ENCODE assay signal across 9 cellular contexts in genomic region chr9:137095664-137096517, GRCh38. TPM values are rescaled to one million over a fixed set of nuclear protein-coding genes. Genes with fewer than 3 reads are reported as not detected.
DNase-seq lines count a peak whose midpoint lies in the region; ATAC-seq, FAIRE-seq and TF ChIP-seq lines count a peak whose summit lies in the region.
"Had no signal": no experiment of that assay in that cellular context is flagged by ENCODE, and none has a peak within 500 bp of the region (broad histone marks: within the 10 kb centered on the region; RNA-seq: fewer than 3 reads in every experiment).

No MANE protein-coding gene starts in this region.

- no peaks in the 10 kb centered on the region for H3K9me3 ChIP-seq in CD8-positive, alpha-beta T cell (ENCODE audit: low read length)
- H3K9me3 ChIP-seq in MM.1S (replicated peaks; ENCODE audit: insufficient read depth, low read length) (no peaks in the 10 kb centered on the region), small intestine (ENCODE audit: control insufficient read depth, low read depth) (no peaks in the 10 kb centered on the region), gastrocnemius medialis (no peaks in the 10 kb centered on the region)
- H3K9me3 ChIP-seq: HAP-1 had no signal

- peak overlapping the region; percentile 57 for H3K4me3 ChIP-seq in CD8-positive, alpha-beta T cell (ENCODE audit: low read depth, low read length)
- H3K4me3 ChIP-seq in MM.1S (ENCODE audit: low read length) (peak overlapping the region; percentile 48), small intestine (ENCODE audit: low read depth in 1 of 2, low read length in 2 of 2) (peak overlapping the region in 1 of 2 donors; percentile 26), gastrocnemius medialis (no peak overlapping the region)
- H3K4me3 ChIP-seq: HAP-1 had no signal

- H3K36me3 ChIP-seq in CD8-positive, alpha-beta T cell (ENCODE audit: insufficient read depth, low read length): peaks cover 26% of the 10 kb centered on the region
- H3K36me3 ChIP-seq in MM.1S (replicated peaks; ENCODE audit: insufficient read depth, low read length) (no peaks in the 10 kb centered on the region), small intestine (ENCODE audit: control insufficient read depth in 2 of 2, insufficient read depth in 2 of 2, low read length in 2 of 2) (peaks cover 3 to 4% of the 10 kb centered on the region in 2 donors), gastrocnemius medialis (peaks cover 0 to 68% of the 10 kb centered on the region in 2 donors)

- peak; percentile 73 to 92 (median 86) for DNase-seq in CD8-positive, alpha-beta T cell
- DNase-seq in MM.1S (peak; percentile 84), small intestine (peak; percentile 79), gastrocnemius medialis (no peak), omental fat pad (ENCODE audit: low spot score) (no peak), C1 segment of cervical spinal cord (lab: John Stamatoyannopoulos, UW) (no peak)
- peak; percentile 89 to 91 for DNase-seq in activated T-cell treated with anti-CD3 and anti-CD28 coated beads, Interleukin-2, amount 50 U/mL, for 48 hours

- CTCF ChIA-PET in CD8-positive, alpha-beta T cell (lab: Charles Lee): interaction anchor here (0.7 to 2.5 kb wide), 20 partner anchors 8 to 304 kb away, joined by 3 to 23 read pairs (median 5); partner anchors contain the start of genes CYSRT1, MAN1B1, RNF224 and SAPCD2

- no peak for TF ChIP-seq POLR2A in gastrocnemius medialis (IDR thresholded peaks at IDR 0.05)

- H4K20me1 ChIP-seq in MM.1S (ENCODE audit: insufficient read depth, low read length): no peaks in the 10 kb centered on the region

- peaks cover 55% of the 10 kb centered on the region for H3K36me3 Mint-ChIP-seq in CD8-positive, alpha-beta T cell

- H3K4me1 Mint-ChIP-seq in CD8-positive, alpha-beta T cell (ENCODE audit: low read depth): peaks cover 24% of the 10 kb centered on the region

- peak; percentile 97 for ATAC-seq in CD8-positive, alpha-beta T cell
- ATAC-seq in GM21390 (IDR thresholded peaks at IDR 0.05; ENCODE audit: unreplicated experiment): peak; percentile 65
- ATAC-seq in gastrocnemius medialis: no peak
- no peak for ATAC-seq in omental fat pad (ENCODE audit: low FRiP score)

- intact Hi-C loops in CD8-positive, alpha-beta T cell (cut with DNase I, micrococcal nuclease): loop anchor here (1.0 to 5.0 kb wide), 6 partner anchors 9 to 131 kb away; partner anchors contain the start of genes DPP7 (in 2 of the 2), RNF224 (in 2 of the 2), ANAPC2 (in 1 of the 2) and SAPCD2 (in 1 of the 2)
- intact Hi-C loops in gastrocnemius medialis (cut with DNase I; ENCODE audit: low total_unique reads): no loop called here

- no peak for FAIRE-seq in small intestine (lab: Jason Lieb, UNC)

- no peaks in the 10 kb centered on the region for H3K27me3 ChIP-seq in CD8-positive, alpha-beta T cell (ENCODE audit: insufficient read depth, low read length)
- H3K27me3 ChIP-seq in MM.1S (replicated peaks; ENCODE audit: insufficient read depth, low read length) (no peaks in the 10 kb centered on the region), small intestine (ENCODE audit: control insufficient read depth in 2 of 2, insufficient read depth in 2 of 2, low read length in 2 of 2) (no peaks in the 10 kb centered on the region), gastrocnemius medialis (no peaks in the 10 kb centered on the region)

- peak overlapping the region; percentile 73 for H3K27ac ChIP-seq in CD8-positive, alpha-beta T cell (ENCODE audit: low read depth, low read length)
- peak overlapping the region; percentile 66; the same call in 1 of the 2 replicates for H3K27ac ChIP-seq in MM.1S (ENCODE audit: low read length)
- H3K27ac ChIP-seq in small intestine (ENCODE audit: low read depth in 1 of 2, low read length in 1 of 2): peak overlapping the region; percentile 53 to 71
- no peak overlapping the region for H3K27ac ChIP-seq in gastrocnemius medialis

- 38 to 56% (median 38%) methylated on average over 30 of the region's 30 CpGs for WGBS in small intestine, 3 donors

- peak; percentile 68 for TF ChIP-seq CTCF in CD8-positive, alpha-beta T cell (IDR thresholded peaks at IDR 0.05)
- peak; percentile 74 for TF ChIP-seq CTCF in MM.1S (IDR thresholded peaks at IDR 0.05; ENCODE audit: low read length)
- no peak for TF ChIP-seq CTCF in gastrocnemius medialis (IDR thresholded peaks at IDR 0.05 in 4 of 5, conservative IDR thresholded peaks at IDR 0.05 in 1 of 5)
- TF ChIP-seq CTCF in omental fat pad (IDR thresholded peaks at IDR 0.05): no peak

- peaks cover 22% of the 10 kb centered on the region for H3K4me1 ChIP-seq in CD8-positive, alpha-beta T cell (ENCODE audit: insufficient read depth, low read length)
- H3K4me1 ChIP-seq in MM.1S (ENCODE audit: low read length) (peaks cover 8% of the 10 kb centered on the region), small intestine (ENCODE audit: control insufficient read depth in 2 of 2, insufficient read depth in 1 of 2, low read depth in 1 of 2, low read length in 1 of 2) (no peaks in the 10 kb centered on the region), gastrocnemius medialis (no peaks in the 10 kb centered on the region)
- H3K4me1 ChIP-seq: HAP-1 had no signal

- no peaks in the 10 kb centered on the region for H3K79me2 ChIP-seq in MM.1S (ENCODE audit: low read length)

- in situ Hi-C loops in gastrocnemius medialis (cut with MboI; ENCODE audit: low sequenced_read_pairs in 4 of 4): no loop called here

- H3K9ac ChIP-seq in MM.1S (ENCODE audit: low read length): peak overlapping the region; percentile 39; the same call in 1 of the 2 replicates

- no peaks in the 10 kb centered on the region for H3K9me3 Mint-ChIP-seq in CD8-positive, alpha-beta T cell

- peak overlapping the region; percentile 80 for H3K4me3 Mint-ChIP-seq in CD8-positive, alpha-beta T cell

- peak overlapping the region; percentile 96 for H3K27ac Mint-ChIP-seq in CD8-positive, alpha-beta T cell

- H3F3A ChIP-seq in MM.1S (ENCODE audit: insufficient read depth, low read length): peaks cover 12% of the 10 kb centered on the region

- H2AFZ ChIP-seq in MM.1S (ENCODE audit: low read length): peak overlapping the region; percentile 40

- H3K4me2 ChIP-seq in MM.1S (ENCODE audit: low read depth, low read length): peak overlapping the region; percentile 74

- POLR2A ChIA-PET in CD8-positive, alpha-beta T cell (lab: Charles Lee): interaction anchor here (0.8 to 2.8 kb wide), 14 partner anchors 9 to 289 kb away, joined by 3 to 29 read pairs (median 4); partner anchors contain the start of genes ANAPC2, DPP7, MAN1B1 and RABL6

- no peaks in the 10 kb centered on the region for H3K27me3 Mint-ChIP-seq in CD8-positive, alpha-beta T cell (ENCODE audit: low read depth)

- H3K9me2 ChIP-seq in MM.1S (replicated peaks; ENCODE audit: insufficient read depth, low read length): no peaks in the 10 kb centered on the region

RNA-seq across cellular contexts. Expression of gene MAN1B1, which starts 9.1 kb away (rescaled TPM):
- 10 to 100 TPM; 60.3 to 62.9 TPM for total RNA-seq in CD8-positive, alpha-beta T cell
- 10 to 100 TPM; 40.3 to 69.4 (median 41.4) TPM for polyA plus RNA-seq in small intestine
- 10 to 100 TPM; 15.9 to 31.9 (median 21.1) TPM for total RNA-seq in gastrocnemius medialis
- total RNA-seq in omental fat pad: 10 to 100 TPM; 30.2 to 39.9 (median 33.9) TPM

RNA-seq across cellular contexts. Expression of gene UAP1L1, which starts 18.6 kb away (rescaled TPM):
- 10 to 100 TPM; 14.1 to 18.7 TPM for total RNA-seq in CD8-positive, alpha-beta T cell
- 1 to 10 TPM in 2 of 3 donors, under 1 TPM in 1; 0.89 to 6.2 (median 4.3) TPM for polyA plus RNA-seq in small intestine
- total RNA-seq in gastrocnemius medialis: 1 to 10 TPM in 2 of 4 donors, under 1 TPM in 2; 0.49 to 2.5 (median 1.5) TPM
- 10 to 100 TPM in 2 of 4 donors, 1 to 10 TPM in 2; 5.2 to 12.8 (median 9.7) TPM for total RNA-seq in omental fat pad

RNA-seq across cellular contexts. Expression of gene DPP7, which starts 18.6 kb away (rescaled TPM):
- 100 to 1,000 TPM; 311 to 325 TPM for total RNA-seq in CD8-positive, alpha-beta T cell
- polyA plus RNA-seq in small intestine: 100 to 1,000 TPM in 2 of 3 donors, 10 to 100 TPM in 1; 66.2 to 133 (median 108) TPM
- total RNA-seq in gastrocnemius medialis (10 to 100 TPM; 36.9 to 63.1 (median 55.9) TPM), omental fat pad (100 to 1,000 TPM in 3 of 4 donors, 10 to 100 TPM in 1; 91.8 to 132 (median 119) TPM)

RNA-seq across cellular contexts. Expression of gene SAPCD2, which starts 25.5 kb away (rescaled TPM):
- total RNA-seq in CD8-positive, alpha-beta T cell: under 1 TPM; 0.38 to 0.47 TPM
- polyA plus RNA-seq in small intestine: 10 to 100 TPM in 1 of 3 donors, 1 to 10 TPM in 1, under 1 TPM in 1; 0.81 to 22.2 (median 1.1) TPM
- total RNA-seq in gastrocnemius medialis (under 1 TPM in 3 of 4 donors, not detected in 1; 0.16 to 0.24 (median 0.17) TPM), omental fat pad (1 to 10 TPM in 1 of 4 donors, under 1 TPM in 2, not detected in 1; 0.13 to 1.8 (median 0.37) TPM)

RNA-seq across cellular contexts. Expression of gene ENTPD2, which starts 42.0 kb away (rescaled TPM):
- total RNA-seq in CD8-positive, alpha-beta T cell: not detected
- 10 to 100 TPM in 2 of 3 donors, 1 to 10 TPM in 1; 5.5 to 16.5 (median 11.0) TPM for polyA plus RNA-seq in small intestine
- total RNA-seq in gastrocnemius medialis (under 1 TPM in 2 of 4 donors, not detected in 2; 0.22 to 0.55 TPM), omental fat pad (under 1 TPM in 3 of 4 donors, not detected in 1; 0.25 to 0.72 (median 0.28) TPM)

Comparison
In these comparisons a context has a peak if more than half of its experiments do, and no peak if none do; other contexts are left out.
1. ATAC-seq: peak in CD8-positive, alpha-beta T cell (single experiment) and GM21390 (single experiment); none in gastrocnemius medialis (0 of 2) and omental fat pad (single experiment).
2. DNase-seq: peak in CD8-positive, alpha-beta T cell (7 of 7), MM.1S (single experiment), activated T-cell treated with anti-CD3 and anti-CD28 coated beads, Interleukin-2, amount 50 U/mL, for 48 hours (2 of 2) and small intestine (single experiment); none in gastrocnemius medialis (0 of 2), omental fat pad (single experiment) and C1 segment of cervical spinal cord (0 of 14).
3. H3K27ac ChIP-seq: peak in CD8-positive, alpha-beta T cell (single experiment), MM.1S (single experiment) and small intestine (2 of 2); none in gastrocnemius medialis (0 of 4).
4. H3K4me3 ChIP-seq: peak in CD8-positive, alpha-beta T cell (single experiment) and MM.1S (single experiment); none in gastrocnemius medialis (0 of 4).
5. CTCF ChIP-seq: peak in CD8-positive, alpha-beta T cell (single experiment) and MM.1S (single experiment); none in gastrocnemius medialis (0 of 5) and omental fat pad (0 of 3).